2 cellular contexts compared by ENCODE assay signal in genomic region chr2:45640575-45640974, GRCh38.
A peak's percentile ranks its signal among the peaks of the same experiment; 100 is the strongest.
TF ChIP-seq lines count a peak whose summit lies in the region.

No MANE protein-coding gene starts in this region.

TF ChIP-seq in IMR-90, 13 proteins besides CTCF, POLR2A, EP300 and RAD21:
- TF ChIP-seq BHLHE40 (IDR thresholded peaks at IDR 0.05; ENCODE audit: low read depth, low read length) (no peak), USF2 (IDR thresholded peaks at IDR 0.05; ENCODE audit: low read depth, low read length) (peak; percentile 9; the same call in 1 of the 2 replicates), ELK1 (IDR thresholded peaks at IDR 0.05; ENCODE audit: borderline replicate concordance, low read depth, low read length) (no peak), FOS (IDR thresholded peaks at IDR 0.05; ENCODE audit: low read depth, low read length) (no peak), MAZ (IDR thresholded peaks at IDR 0.05; ENCODE audit: borderline replicate concordance, low read depth, low read length) (no peak), MXI1 (IDR thresholded peaks at IDR 0.05; ENCODE audit: borderline replicate concordance, low read depth, low read length) (no peak), CEBPB (IDR thresholded peaks at IDR 0.05; ENCODE audit: low read depth, low read length) (no peak), NFE2L2 (IDR thresholded peaks at IDR 0.05; ENCODE audit: low read depth, low read length) (no peak), MAFK (IDR thresholded peaks at IDR 0.05; ENCODE audit: low read depth, low read length) (no peak)

TF ChIP-seq in GM12878, 131 proteins besides CTCF, POLR2A, EP300 and RAD21:
- TF ChIP-seq USF1 (IDR thresholded peaks at IDR 0.05; ENCODE audit: borderline replicate concordance, extremely low read length, insufficient read depth, low read depth, low read length) (peak; percentile 21), DPF2 (IDR thresholded peaks at IDR 0.05) (no peak)
